ENCODE assay signal across 8 cellular contexts in the genomic region with DNA sequence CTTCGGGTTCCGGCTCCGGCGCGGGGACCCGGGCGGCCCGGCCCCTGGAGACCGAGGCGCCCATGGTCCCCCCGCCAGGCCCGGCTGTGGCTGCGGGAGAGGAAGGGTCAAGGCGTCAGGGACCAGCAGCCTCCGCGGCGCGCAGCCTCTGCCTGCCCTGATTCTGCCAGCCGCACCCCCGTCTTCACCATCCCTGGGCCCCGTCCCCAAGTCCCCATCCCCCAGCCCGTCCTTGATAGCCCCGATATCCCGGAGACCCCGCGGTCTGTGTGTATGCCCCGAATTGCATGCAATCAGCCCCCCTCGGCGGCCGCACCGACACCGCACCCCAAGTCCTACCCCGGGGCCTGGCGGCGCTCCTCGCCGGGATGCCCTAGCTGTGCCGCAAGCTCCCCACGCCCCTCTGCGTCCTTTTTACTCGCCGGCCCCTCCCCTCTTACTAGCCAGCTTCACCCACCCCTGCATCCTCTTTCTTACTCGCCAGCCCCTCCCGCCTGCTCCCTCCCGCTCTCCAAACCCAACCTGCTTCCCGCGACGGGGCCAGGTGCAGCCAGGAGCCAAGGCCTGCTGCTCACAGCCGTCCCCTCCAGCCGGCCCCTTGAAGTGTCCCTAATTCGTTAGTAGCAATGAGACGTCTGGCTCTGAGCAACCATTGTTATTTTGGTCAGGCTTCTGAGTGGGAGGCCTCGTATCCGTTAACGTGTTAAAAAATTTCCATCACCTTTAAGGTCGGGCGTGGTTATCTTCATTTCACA. TPM values are rescaled to one million over a fixed set of nuclear protein-coding genes. Genes with fewer than 3 reads are reported as not detected.
DNase-seq lines count a peak whose midpoint lies in the region; ATAC-seq, FAIRE-seq and TF ChIP-seq lines count a peak whose summit lies in the region.

A gene with protein sequence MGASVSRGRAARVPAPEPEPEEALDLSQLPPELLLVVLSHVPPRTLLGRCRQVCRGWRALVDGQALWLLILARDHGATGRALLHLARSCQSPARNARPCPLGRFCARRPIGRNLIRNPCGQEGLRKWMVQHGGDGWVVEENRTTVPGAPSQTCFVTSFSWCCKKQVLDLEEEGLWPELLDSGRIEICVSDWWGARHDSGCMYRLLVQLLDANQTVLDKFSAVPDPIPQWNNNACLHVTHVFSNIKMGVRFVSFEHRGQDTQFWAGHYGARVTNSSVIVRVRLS (minus strand): TSS at position 386 of the 755 bp plus-strand sequence. CDS start 322 bp downstream, at position 64.

- peak within 1 kb of the TSS; percentile 92 for H2AFZ ChIP-seq in endothelial cell of umbilical vein (ENCODE audit: low read depth, low read length)

- no peak for ATAC-seq in HG02759 (IDR thresholded peaks at IDR 0.05; ENCODE audit: unreplicated experiment)
- ATAC-seq in GM21381 (IDR thresholded peaks at IDR 0.05; ENCODE audit: unreplicated experiment) = no peak

- no peak within 1 kb of the TSS for H3K27ac ChIP-seq in endothelial cell of umbilical vein (ENCODE audit: insufficient read depth, low read depth, low read length)
- no peak within 1 kb of the TSS for H3K27ac ChIP-seq in mesodermal cell (ENCODE audit: low read depth, low read length, severe bottlenecking)
- H3K27ac ChIP-seq in tibial artery = peak within 1 kb of the TSS; percentile 46 to 72

- peak within 1 kb of the TSS; percentile 74 for H3K4me3 ChIP-seq in AG10803 (ENCODE audit: low read length)
- H3K4me3 ChIP-seq in endothelial cell of umbilical vein (replicated peaks in 1 of 3; ENCODE audit: insufficient read depth in 1 of 3, low read depth in 1 of 3, low read length in 3 of 3) = peak within 1 kb of the TSS; percentile 28 to 58 (median 53)
- H3K4me3 ChIP-seq in mesodermal cell (ENCODE audit: extremely low read depth, insufficient read depth, low read length, poor library complexity, severe bottlenecking) = peak within 1 kb of the TSS; percentile 60
- peak within 1 kb of the TSS; percentile 56 to 84 for H3K4me3 ChIP-seq in tibial artery

- POLR2A ChIA-PET in HEK293T (lab: Yijun Ruan, JAX) (interaction anchor here (1.6 kb wide), 1 partner anchor 57 kb away, joined by 4 read pairs; the partner anchor contains the start of gene FBXO17), endothelial cell of umbilical vein (lab: Charles Lee) (no interaction called here)

- peaks cover 5% of the 10 kb centered on the region for H3K4me1 ChIP-seq in endothelial cell of umbilical vein (ENCODE audit: control insufficient read depth, extremely low read depth, insufficient read depth, low read length)
- H3K4me1 ChIP-seq in mesodermal cell (ENCODE audit: control insufficient read depth, insufficient read depth, low read length, poor library complexity, severe bottlenecking) = no peaks in the 10 kb centered on the region
- peaks cover 0 to 28% (median 19%) of the 10 kb centered on the region in 4 donors for H3K4me1 ChIP-seq in tibial artery

- no peaks in the 10 kb centered on the region for H3K36me3 ChIP-seq in endothelial cell of umbilical vein (ENCODE audit: control insufficient read depth in 2 of 2, extremely low read depth in 1 of 2, insufficient read depth in 2 of 2, low read length in 2 of 2)
- peaks cover 3% of the 10 kb centered on the region for H3K36me3 ChIP-seq in mesodermal cell (ENCODE audit: control insufficient read depth, insufficient read depth, low read length)
- H3K36me3 ChIP-seq in tibial artery = peaks cover 0 to 10% (median 3%) of the 10 kb centered on the region in 3 donors

- H3K9me1 ChIP-seq in endothelial cell of umbilical vein (replicated peaks; ENCODE audit: control insufficient read depth, extremely low read depth, insufficient read depth, low read length) = no peaks in the 10 kb centered on the region

- H3K27ac Mint-ChIP-seq in T-helper 1 cell treated with Interleukin-12 subunit alpha and Interleukin-12 subunit beta and Interleukin-4 antibody, amounts not matched to agents 30 μg/mL and 1 μg/mL, for 36 hours = no peak within 1 kb of the TSS

- no peaks in the 10 kb centered on the region for H3K36me3 Mint-ChIP-seq in T-helper 1 cell treated with Interleukin-12 subunit alpha and Interleukin-12 subunit beta and Interleukin-4 antibody, amounts not matched to agents 30 μg/mL and 1 μg/mL, for 36 hours (ENCODE audit: low read depth)

- H4K20me1 ChIP-seq in endothelial cell of umbilical vein (replicated peaks; ENCODE audit: control insufficient read depth, extremely low read depth, insufficient read depth, low read length) = no peaks in the 10 kb centered on the region

- H3K27me3 ChIP-seq in endothelial cell of umbilical vein (ENCODE audit: control insufficient read depth in 2 of 2, insufficient read depth in 2 of 2, low read length in 2 of 2) (no peaks in the 10 kb centered on the region), tibial artery (no peaks in the 10 kb centered on the region)

- TF ChIP-seq POLR2A in endothelial cell of umbilical vein (IDR thresholded peaks at IDR 0.05; ENCODE audit: low read depth, low read length) = no peak

- peaks cover 3% of the 10 kb centered on the region for H3K4me1 Mint-ChIP-seq in T-helper 1 cell treated with Interleukin-12 subunit alpha and Interleukin-12 subunit beta and Interleukin-4 antibody, amounts not matched to agents 30 μg/mL and 1 μg/mL, for 36 hours (ENCODE audit: low read depth)

- DNase-seq in AG10803 (ENCODE audit: low read depth) (no peak), HEK293T (ENCODE audit: extremely low spot score) (peak; percentile 54), endothelial cell of umbilical vein (ENCODE audit: low read depth, low spot score) (no peak), tibial artery (no peak)

- WGBS in mesodermal cell (ENCODE audit: insufficient coverage in 2 of 2), 2 experiments = 5 to 6% methylated on average over 39 to 53 of the region's 57 CpGs

- peak within 1 kb of the TSS; percentile 21 for H3K4me3 Mint-ChIP-seq in T-helper 1 cell treated with Interleukin-12 subunit alpha and Interleukin-12 subunit beta and Interleukin-4 antibody, amounts not matched to agents 30 μg/mL and 1 μg/mL, for 36 hours

- peaks cover 40% of the 10 kb centered on the region for H3K27me3 Mint-ChIP-seq in T-helper 1 cell treated with Interleukin-12 subunit alpha and Interleukin-12 subunit beta and Interleukin-4 antibody, amounts not matched to agents 30 μg/mL and 1 μg/mL, for 36 hours (ENCODE audit: low read depth)

- H3K9me3 Mint-ChIP-seq in T-helper 1 cell treated with Interleukin-12 subunit alpha and Interleukin-12 subunit beta and Interleukin-4 antibody, amounts not matched to agents 30 μg/mL and 1 μg/mL, for 36 hours = peaks cover 3% of the 10 kb centered on the region

- intact Hi-C loops in endothelial cell of umbilical vein (cut with micrococcal nuclease) (no loop called here), tibial artery (cut with DNase I; ENCODE audit: low total_unique reads) (no loop called here)

- H3K9me3 ChIP-seq in endothelial cell of umbilical vein (replicated peaks; ENCODE audit: control insufficient read depth, insufficient read depth, low read length) (no peaks in the 10 kb centered on the region), mesodermal cell (ENCODE audit: control insufficient read depth, low read length) (peaks cover 2% of the 10 kb centered on the region), tibial artery (no peaks in the 10 kb centered on the region)

- CTCF ChIA-PET in HEK293T (lab: Yijun Ruan, JAX) (no interaction called here), endothelial cell of umbilical vein (lab: Charles Lee) (interaction anchor here (1.0 to 3.9 kb wide), 6 partner anchors 19 to 310 kb away, joined by 3 to 16 read pairs (median 5); partner anchors contain the start of genes FBXO17, MRPS12, SAMD4B and SARS2)

- H3K4me2 ChIP-seq in endothelial cell of umbilical vein (ENCODE audit: insufficient read depth, low read length) = peak within 1 kb of the TSS; percentile 61

- dilution Hi-C loops in endothelial cell of umbilical vein (cut with MboI; ENCODE audit: extremely low pct_ligation_motif_present, low sequenced_read_pairs) = no loop called here

- FAIRE-seq in endothelial cell of umbilical vein (lab: Jason Lieb, UNC) = no peak

- TF ChIP-seq CTCF in AG10803 (conservative IDR thresholded peaks at IDR 0.05; ENCODE audit: low read length) (no peak), endothelial cell of umbilical vein (IDR thresholded peaks at IDR 0.05; ENCODE audit: extremely low read depth in 1 of 2, insufficient read depth in 1 of 2, low read depth in 1 of 2, low read length in 2 of 2) (no peak), tibial artery (IDR thresholded peaks at IDR 0.05) (no peak)

- H3K79me2 ChIP-seq in endothelial cell of umbilical vein (ENCODE audit: control insufficient read depth, insufficient read depth, low read length) = no peaks in the 10 kb centered on the region

- no peak within 1 kb of the TSS for H3K9ac ChIP-seq in endothelial cell of umbilical vein (replicated peaks; ENCODE audit: extremely low read depth, insufficient read depth, low read length)

- BruUV-seq in endothelial cell of umbilical vein (replicated peaks; lab: Mats Ljungman, UMichigan) = no TSS peak

TF ChIP-seq in HEK293T, 16 proteins besides CTCF, POLR2A, EP300 and RAD21:
- TF ChIP-seq SUZ12 (IDR thresholded peaks at IDR 0.05) (no peak), FOXA1 (IDR thresholded peaks at IDR 0.05) (no peak), ZNF384 (IDR thresholded peaks at IDR 0.05) (no peak), FOXK2 (IDR thresholded peaks at IDR 0.05) (no peak), L3MBTL2 (conservative IDR thresholded peaks at IDR 0.05) (peak; percentile 68), ELF4 (IDR thresholded peaks at IDR 0.05) (no peak)

TF ChIP-seq in endothelial cell of umbilical vein, 7 proteins besides CTCF, POLR2A, EP300 and RAD21:
- TF ChIP-seq FOS (IDR thresholded peaks at IDR 0.05; ENCODE audit: borderline replicate concordance, insufficient read depth, low read length) = no peak
- peak; percentile 18 for TF ChIP-seq POLR2AphosphoS5 (IDR thresholded peaks at IDR 0.05; ENCODE audit: insufficient read depth, low read depth, low read length)

RNA-seq across cellular contexts. Expression of the gene that starts here (rescaled TPM):
- total RNA-seq in endothelial cell of umbilical vein = 4.2 and 6.5 TPM in 2 replicates
- polyA plus RNA-seq in endothelial cell of umbilical vein = 3.5 and 4.9 TPM in 2 replicates
- polyA plus RNA-seq in endothelial cell of umbilical vein (2011; cell fraction: cytosol; rRNA removed) = 2.5 and 3.0 TPM in 2 replicates
- polyA plus RNA-seq in endothelial cell of umbilical vein (2011; cell fraction: nucleus; rRNA removed) = 0.63 and 1.5 TPM in 2 replicates
- polyA plus RNA-seq in endothelial cell of umbilical vein (2012) = 2.9 and 4.7 TPM in 2 replicates
- polyA minus RNA-seq in endothelial cell of umbilical vein = 4.7 and 9.5 TPM in 2 replicates
- polyA minus RNA-seq in endothelial cell of umbilical vein (2011; cell fraction: cytosol; rRNA and poly(A)+ RNA removed) = not detected
- polyA minus RNA-seq in endothelial cell of umbilical vein (2011; cell fraction: nucleus; rRNA and poly(A)+ RNA removed) = 0.91 and 2.4 TPM in 2 replicates
- 2.9 TPM for polyA plus RNA-seq in mesodermal cell (2013, experiment 1 of 2)
- 2.1 TPM for polyA plus RNA-seq in mesodermal cell (2013, experiment 2 of 2)

Comparison
In these comparisons a context has a peak if more than half of its experiments do, and no peak if none do; other contexts are left out.
1. H3K27ac ChIP-seq: peak in tibial artery (2 of 2); none in endothelial cell of umbilical vein (single experiment) and mesodermal cell (single experiment).
2. Peak in every context shown above with its lines, with median percentiles within 50 percentile points of each other: H3K4me3 ChIP-seq.